Comparison of ENCODE assay signal across 2 cellular contexts in genomic region chr11:72237112-72237931, GRCh38.
TF ChIP-seq lines count a peak whose summit lies in the region.

No MANE protein-coding gene starts in this region.

TF ChIP-seq in HCT116, 20 proteins besides CTCF, POLR2A, EP300 and RAD21:
- no peak for TF ChIP-seq CEBPB (IDR thresholded peaks at IDR 0.05; ENCODE audit: low read depth)
- no peak for TF ChIP-seq MAX (IDR thresholded peaks at IDR 0.05)
- TF ChIP-seq TCF7L2 (IDR thresholded peaks at IDR 0.05; ENCODE audit: borderline replicate concordance, extremely low read depth, insufficient read depth, insufficient read length), result no peak
- no peak for TF ChIP-seq ZNF274 (IDR thresholded peaks at IDR 0.05; ENCODE audit: low read depth, low read length)
- TF ChIP-seq ZBTB33 (IDR thresholded peaks at IDR 0.05; ENCODE audit: extremely low read depth, insufficient replicate concordance, low read length), result no peak
- TF ChIP-seq POLR2AphosphoS5 (IDR thresholded peaks at IDR 0.05; ENCODE audit: low read depth, low read length), result no peak
- no peak for TF ChIP-seq ATF3 (IDR thresholded peaks at IDR 0.05)
- no peak for TF ChIP-seq SRF (IDR thresholded peaks at IDR 0.05; ENCODE audit: low read depth)
- no peak for TF ChIP-seq EGR1 (IDR thresholded peaks at IDR 0.05; ENCODE audit: low read depth)

TF ChIP-seq in H1, 55 proteins besides CTCF, POLR2A, EP300 and RAD21:
- no peak for TF ChIP-seq BACH1 (IDR thresholded peaks at IDR 0.05; ENCODE audit: low read length)
- TF ChIP-seq TAF7 (optimal IDR thresholded peaks at IDR 0.05; ENCODE audit: borderline replicate concordance, low read depth, low read length), result no peak
- TF ChIP-seq SP2 (IDR thresholded peaks at IDR 0.05; ENCODE audit: low read length), result no peak
- TF ChIP-seq SUZ12 (IDR thresholded peaks at IDR 0.05; ENCODE audit: low read length), result no peak
- no peak for TF ChIP-seq RXRA (IDR thresholded peaks at IDR 0.05; ENCODE audit: insufficient read depth, low read depth, low read length)
- TF ChIP-seq RBBP5 (IDR thresholded peaks at IDR 0.05; ENCODE audit: borderline replicate concordance, low read depth, low read length), result no peak
- TF ChIP-seq TCF12 (IDR thresholded peaks at IDR 0.05; ENCODE audit: low read depth, low read length), result no peak
- TF ChIP-seq CHD2 (IDR thresholded peaks at IDR 0.05; ENCODE audit: low read length), result no peak
- TF ChIP-seq CBX5 (IDR thresholded peaks at IDR 0.05; ENCODE audit: low read depth, low read length), result no peak
- TF ChIP-seq ZNF274 (IDR thresholded peaks at IDR 0.05; ENCODE audit: borderline replicate concordance, extremely low read depth, low read length), result no peak
- no peak for TF ChIP-seq CEBPB (IDR thresholded peaks at IDR 0.05; ENCODE audit: low read depth, low read length)
- no peak for TF ChIP-seq CREB1 (IDR thresholded peaks at IDR 0.05)
- TF ChIP-seq PHF8 (conservative IDR thresholded peaks at IDR 0.05; ENCODE audit: low read depth, low read length), result no peak
- TF ChIP-seq ASH2L (IDR thresholded peaks at IDR 0.05; ENCODE audit: low read length), result no peak
- no peak for TF ChIP-seq E2F6 (IDR thresholded peaks at IDR 0.05)
